ENCODE assay signal across 8 cellular contexts in the genomic region with DNA sequence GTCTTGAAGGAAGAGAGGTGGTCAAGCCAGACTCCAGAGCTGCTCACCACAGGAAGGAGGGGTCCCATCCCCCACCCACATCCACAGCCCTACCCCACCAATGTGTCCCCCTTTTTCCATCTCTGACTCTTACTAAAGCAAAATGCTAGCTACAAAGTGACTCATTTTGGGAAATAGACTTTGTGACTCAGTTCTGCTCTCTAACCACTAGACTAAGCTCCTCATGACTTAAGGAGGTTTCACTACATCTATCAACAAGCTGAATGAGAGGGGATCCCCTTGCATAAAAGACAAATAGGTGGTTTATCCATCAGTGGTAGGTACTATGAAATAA. TPM values are rescaled to one million over a fixed set of nuclear protein-coding genes. Genes with fewer than 3 reads are reported as not detected.
A peak's percentile ranks its signal among the peaks of the same experiment; 100 is the strongest.
DNase-seq lines count a peak whose midpoint lies in the region; ATAC-seq and TF ChIP-seq lines count a peak whose summit lies in the region.

No MANE protein-coding gene starts in this region.

- no peak for TF ChIP-seq CTCF in GM10266 (IDR thresholded peaks at IDR 0.05; ENCODE audit: control insufficient read depth, insufficient read depth, low read depth, missing control alignments)

- peak; percentile 87 for ATAC-seq in GM19467 (IDR thresholded peaks at IDR 0.05; ENCODE audit: unreplicated experiment)
- ATAC-seq in HG03342 (IDR thresholded peaks at IDR 0.05; ENCODE audit: unreplicated experiment): peak; percentile 97
- ATAC-seq in left cardiac atrium: no peak

- peak; percentile 37 for DNase-seq in GM10266 (ENCODE audit: extremely low spot score)
- peak; percentile 18 for DNase-seq in astrocyte of the hippocampus (ENCODE audit: low read depth, low spot score)
- DNase-seq in NCI-H446 treated with DMSO at 0.1 percent for 48 hours (lab: John Stamatoyannopoulos, UW): no peak
- no peak for DNase-seq in epidermal melanocyte (ENCODE audit: insufficient read length, low spot score)
- no peak for DNase-seq in NCI-H2196 treated with DMSO at 0.1 percent for 48 hours (lab: John Stamatoyannopoulos, UW; ENCODE audit: unreplicated experiment)
- DNase-seq in left cardiac atrium: no peak

- intact Hi-C loops in left cardiac atrium (cut with DNase I): no loop called here

RNA-seq across cellular contexts. Expression of gene ADRB2, which starts 35.1 kb away (rescaled TPM):
- 1 to 10 TPM; 3.3 to 5.8 TPM for total RNA-seq in left cardiac atrium

Comparison
In these comparisons a context has a peak if more than half of its experiments do, and no peak if none do; other contexts are left out.
1. DNase-seq: peak in GM10266 (single experiment) and astrocyte of the hippocampus (single experiment); none in NCI-H446 treated with DMSO at 0.1 percent for 48 hours (single experiment), epidermal melanocyte (single experiment), NCI-H2196 treated with DMSO at 0.1 percent for 48 hours (single experiment) and left cardiac atrium (single experiment).
2. ATAC-seq: peak in GM19467 (single experiment) and HG03342 (single experiment); none in left cardiac atrium (0 of 2).